Comparison of ENCODE assay signal across 10 cellular contexts in the genomic region with DNA sequence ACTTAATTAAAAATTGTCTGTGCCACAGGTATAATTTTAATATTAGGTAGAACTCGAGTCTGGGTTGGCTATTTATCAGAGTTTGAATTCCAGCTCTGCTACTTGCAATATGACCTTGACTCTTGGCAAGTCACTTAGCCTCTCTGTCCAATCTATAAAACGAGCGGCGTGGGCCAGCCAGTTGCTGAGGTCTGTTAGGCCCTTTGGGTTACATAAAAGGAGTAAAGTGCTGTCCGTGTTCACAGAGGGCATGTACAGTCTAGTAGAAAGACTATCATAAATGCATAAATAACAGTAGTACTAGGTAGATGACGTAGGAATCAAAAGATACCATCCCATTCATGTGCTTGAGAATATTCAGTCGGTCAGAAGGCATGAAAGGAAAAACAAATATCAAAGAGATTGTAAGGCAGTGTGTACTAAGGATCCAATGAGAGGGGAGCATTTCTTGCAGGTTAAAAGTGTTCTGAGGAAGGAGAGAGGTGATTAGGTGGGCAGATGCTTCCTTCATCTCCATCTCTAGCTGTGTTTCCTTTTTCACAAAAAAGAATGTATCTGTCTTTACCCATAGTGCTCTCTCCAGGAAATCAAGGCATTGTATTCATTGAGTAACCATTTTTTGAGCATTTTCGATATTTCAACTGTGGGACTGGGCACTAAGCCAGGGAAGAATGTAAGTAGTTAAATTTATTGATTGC. TPM values are rescaled to one million over a fixed set of nuclear protein-coding genes. Genes with fewer than 3 reads are reported as not detected.
DNase-seq lines count a peak whose midpoint lies in the region; ATAC-seq and TF ChIP-seq lines count a peak whose summit lies in the region.
"Had no signal": no experiment of that assay in that cellular context is flagged by ENCODE, and none has a peak within 500 bp of the region (broad histone marks: within the 10 kb centered on the region; RNA-seq: fewer than 3 reads in every experiment).

No MANE protein-coding gene starts in this region.

- peak overlapping the region; percentile 82; the same call in 1 of the 2 replicates for H3K27ac ChIP-seq in HUES6 (ENCODE audit: low read depth, low read length)
- no peak overlapping the region for H3K27ac ChIP-seq in hepatocyte

- H3K79me2 ChIP-seq in hepatocyte = peaks cover 75% of the 10 kb centered on the region

- 58% methylated on average over 8 of the region's 8 CpGs for WGBS in hepatocyte (ENCODE audit: low lambda C conversion rate, missing lambda C conversion rate)

- ATAC-seq in activated naive CD8-positive, alpha-beta T cell treated with anti-CD3 and anti-CD28 coated beads, Interleukin-2, amount 50 U/mL, for 24 hours = no peak

- H3K4me3 ChIP-seq in HUES6 (ENCODE audit: low read depth, low read length) (peak overlapping the region; percentile 84), hepatocyte (no peak overlapping the region), skeletal muscle satellite cell (ENCODE audit: low read length) (peak overlapping the region; percentile 99)

- H3K4me1 Mint-ChIP-seq in activated naive CD8-positive, alpha-beta T cell treated with anti-CD3 and anti-CD28 coated beads, Interleukin-2, amount 50 U/mL, for 24 hours = peaks cover 67% of the 10 kb centered on the region

- H3K4me3 Mint-ChIP-seq in activated naive CD8-positive, alpha-beta T cell treated with anti-CD3 and anti-CD28 coated beads, Interleukin-2, amount 50 U/mL, for 24 hours = peak overlapping the region; percentile 2

- H3K36me3 ChIP-seq in HUES6 (ENCODE audit: control insufficient read depth, insufficient read depth, low read length) (peaks cover 33% of the 10 kb centered on the region), hepatocyte (replicated peaks; ENCODE audit: insufficient read depth, low read depth) (no peaks in the 10 kb centered on the region), skeletal muscle satellite cell (ENCODE audit: insufficient read depth, low read length) (peaks cover 18% of the 10 kb centered on the region)

- H3K9me3 ChIP-seq in HUES6 (ENCODE audit: control insufficient read depth, insufficient read depth, low read depth, low read length) = no peaks in the 10 kb centered on the region
- no peaks in the 10 kb centered on the region for H3K9me3 ChIP-seq in hepatocyte (ENCODE audit: low read depth)
- no peaks in the 10 kb centered on the region for H3K9me3 ChIP-seq in skeletal muscle satellite cell (replicated peaks; ENCODE audit: low read length)

- H3K4me2 ChIP-seq in hepatocyte = peak overlapping the region; percentile 81
- peak overlapping the region; percentile 86 for H3K4me2 ChIP-seq in skeletal muscle satellite cell (ENCODE audit: low read length)

- TF ChIP-seq CTCF in hepatocyte (IDR thresholded peaks at IDR 0.05; ENCODE audit: poor library complexity) = no peak

- no peak for DNase-seq in activated naive CD8-positive, alpha-beta T cell treated with anti-CD3 and anti-CD28 coated beads, Interleukin-2, amount 50 U/mL, for 24 hours
- DNase-seq in hepatocyte (ENCODE audit: low spot score) = no peak
- no peak for DNase-seq in NAMALWA (ENCODE audit: low spot score)
- DNase-seq in hepatic stellate cell (ENCODE audit: low spot score) = no peak
- no peak for DNase-seq in glomerular visceral epithelial cell (ENCODE audit: extremely low spot score)
- DNase-seq in NCI-H524 (lab: John Stamatoyannopoulos, UW) = no peak
- DNase-seq: head of caudate nucleus, NCI-H2171 treated with DMSO at 0.1 percent for 48 hours had no signal

- H3K27ac Mint-ChIP-seq in activated naive CD8-positive, alpha-beta T cell treated with anti-CD3 and anti-CD28 coated beads, Interleukin-2, amount 50 U/mL, for 24 hours = no peak overlapping the region

- no peak overlapping the region for H2AFZ ChIP-seq in hepatocyte

- H4K20me1 ChIP-seq in hepatocyte (ENCODE audit: insufficient read depth, poor library complexity, severe bottlenecking) = peaks cover 68% of the 10 kb centered on the region

- H3K9me3 Mint-ChIP-seq in activated naive CD8-positive, alpha-beta T cell treated with anti-CD3 and anti-CD28 coated beads, Interleukin-2, amount 50 U/mL, for 24 hours = no peaks in the 10 kb centered on the region

- H3K9me2 ChIP-seq in hepatocyte (replicated peaks; ENCODE audit: insufficient read depth) = no peaks in the 10 kb centered on the region

- H3K9ac ChIP-seq in HUES6 (ENCODE audit: low read length) = peak overlapping the region; percentile 54
- no peak overlapping the region for H3K9ac ChIP-seq in skeletal muscle satellite cell (ENCODE audit: low read depth, low read length)

- H3K27me3 ChIP-seq in HUES6 (ENCODE audit: control insufficient read depth, insufficient read depth, low read length) = no peaks in the 10 kb centered on the region
- no peaks in the 10 kb centered on the region for H3K27me3 ChIP-seq in hepatocyte
- no peaks in the 10 kb centered on the region for H3K27me3 ChIP-seq in skeletal muscle satellite cell (ENCODE audit: control insufficient read depth, insufficient read depth, low read length)

- no peaks in the 10 kb centered on the region for H3K27me3 Mint-ChIP-seq in activated naive CD8-positive, alpha-beta T cell treated with anti-CD3 and anti-CD28 coated beads, Interleukin-2, amount 50 U/mL, for 24 hours

- H3K4me1 ChIP-seq in HUES6 (ENCODE audit: control insufficient read depth, insufficient read depth, low read length) (peaks cover 40% of the 10 kb centered on the region), hepatocyte (ENCODE audit: insufficient read depth) (peaks cover 16% of the 10 kb centered on the region), skeletal muscle satellite cell (ENCODE audit: control insufficient read depth, insufficient read depth, low read length) (peaks cover 34% of the 10 kb centered on the region)

- peaks cover 35% of the 10 kb centered on the region for H3K36me3 Mint-ChIP-seq in activated naive CD8-positive, alpha-beta T cell treated with anti-CD3 and anti-CD28 coated beads, Interleukin-2, amount 50 U/mL, for 24 hours (ENCODE audit: low read depth)

RNA-seq across cellular contexts. Expression of a gene that starts 2.4 kb away (rescaled TPM):
- 19.3 and 52.8 TPM in 2 replicates for total RNA-seq in hepatocyte
- polyA plus RNA-seq in hepatocyte = 17.1 and 25.2 TPM in 2 replicates
- 23.6 and 28.2 TPM in 2 replicates for total RNA-seq in skeletal muscle satellite cell (2012; rRNA removed)
